ENCODE assay signal across 1 cellular context in the genomic region with DNA sequence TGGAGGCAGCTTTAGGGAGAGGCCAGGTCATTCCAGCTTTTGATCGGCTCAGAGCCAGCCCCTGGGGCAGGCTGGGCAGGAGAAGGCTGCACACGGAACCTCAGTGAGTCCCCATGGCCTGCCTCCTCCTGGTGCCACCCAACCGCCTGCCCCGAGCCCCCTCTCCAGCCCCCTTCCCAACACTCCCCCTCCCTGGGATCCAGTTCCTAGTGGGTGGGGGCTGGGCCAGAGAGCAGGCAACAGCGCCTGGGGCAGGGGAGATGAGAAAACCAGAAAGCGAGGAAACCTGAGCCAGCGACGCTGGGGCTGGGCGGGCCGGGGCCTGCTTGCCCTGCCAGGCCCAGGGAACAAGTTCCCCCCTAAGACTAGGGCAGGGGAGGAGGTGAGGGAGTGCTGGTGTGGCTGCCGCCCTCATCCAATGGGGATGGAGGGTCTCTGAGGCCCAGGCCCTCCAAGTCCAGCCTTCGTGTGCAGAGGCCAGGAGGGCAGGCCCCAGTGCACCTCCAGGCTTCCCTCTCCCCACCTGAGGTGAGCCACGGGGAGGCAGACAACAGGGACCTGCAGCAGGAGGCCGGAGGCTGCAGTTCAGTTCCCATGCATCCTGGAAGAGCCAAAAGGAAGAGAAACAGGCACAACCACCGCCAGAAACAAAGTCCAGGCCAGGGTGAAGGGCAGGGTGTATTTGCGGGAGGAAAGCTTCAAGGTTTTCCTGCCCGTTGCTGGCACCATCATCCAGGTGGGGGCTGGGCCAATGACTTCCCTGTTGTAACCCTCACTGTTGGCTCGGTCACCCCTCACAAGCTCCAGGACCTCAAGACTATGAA.
TF ChIP-seq lines count a peak whose summit lies in the region.

No MANE protein-coding gene starts in this region.

TF ChIP-seq in H1, 55 proteins besides CTCF, POLR2A, EP300 and RAD21:
- TF ChIP-seq RBBP5 (IDR thresholded peaks at IDR 0.05; ENCODE audit: borderline replicate concordance, low read depth, low read length): 0 out of 2 replicates have a peak, but pooled peaks have one; percentile 9
- TF ChIP-seq NRF1 (IDR thresholded peaks at IDR 0.05; ENCODE audit: low read depth, low read length): no peak
- TF ChIP-seq TBP (IDR thresholded peaks at IDR 0.05; ENCODE audit: low read depth, low read length): peak; percentile 56; the same call in 1 of the 2 replicates
- TF ChIP-seq, protein P1, sequence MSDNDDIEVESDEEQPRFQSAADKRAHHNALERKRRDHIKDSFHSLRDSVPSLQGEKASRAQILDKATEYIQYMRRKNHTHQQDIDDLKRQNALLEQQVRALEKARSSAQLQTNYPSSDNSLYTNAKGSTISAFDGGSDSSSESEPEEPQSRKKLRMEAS (IDR thresholded peaks at IDR 0.05): peak; percentile 56
- TF ChIP-seq, protein P2, sequence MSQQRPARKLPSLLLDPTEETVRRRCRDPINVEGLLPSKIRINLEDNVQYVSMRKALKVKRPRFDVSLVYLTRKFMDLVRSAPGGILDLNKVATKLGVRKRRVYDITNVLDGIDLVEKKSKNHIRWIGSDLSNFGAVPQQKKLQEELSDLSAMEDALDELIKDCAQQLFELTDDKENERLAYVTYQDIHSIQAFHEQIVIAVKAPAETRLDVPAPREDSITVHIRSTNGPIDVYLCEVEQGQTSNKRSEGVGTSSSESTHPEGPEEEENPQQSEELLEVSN (IDR thresholded peaks at IDR 0.05): peak; percentile 42; the same call in 1 of the 2 replicates
